In genomic region chr20:21230686-21231085, GRCh38 we compare ENCODE assay signal across 26 cellular contexts.
"Had no signal": no experiment of that assay in that cellular context is flagged by ENCODE, and none has a peak within 500 bp of the region (broad histone marks: within the 10 kb centered on the region; RNA-seq: fewer than 3 reads in every experiment).

No MANE protein-coding gene starts in this region.

- H3K27me3 ChIP-seq: ovary, right atrium auricular region, stomach, suprapubic skin, tibial artery, upper lobe of right lung had no signal

- H3K36me3 ChIP-seq: ovary had no signal

- H3K9me3 ChIP-seq: left ventricle myocardium inferior, mucosa of descending colon, ovary, right atrium auricular region, stomach, suprapubic skin, thoracic aorta, tibial artery, upper lobe of right lung had no signal

- H3K4me2 ChIP-seq: smooth muscle cell had no signal

- H3K4me1 ChIP-seq: right atrium auricular region, tibial artery had no signal

- H3K27ac ChIP-seq: left ventricle myocardium inferior, ovary, right atrium auricular region, stomach, suprapubic skin, thoracic aorta, tibial artery, upper lobe of right lung had no signal

- H3K4me3 ChIP-seq: left ventricle myocardium inferior, lung, mucosa of descending colon, ovary, right atrium auricular region, smooth muscle cell, stomach, suprapubic skin, thoracic aorta, tibial artery, upper lobe of right lung had no signal

- DNase-seq: hypothalamus; immature natural killer cell; kidney; left ventricle myocardium inferior; mesendoderm; midbrain; mucosa of descending colon; naive thymus-derived CD4-positive, alpha-beta T cell; ovary; stimulated activated CD4-positive, alpha-beta T cell treated with anti-CD3 and anti-CD28 coated beads, Interleukin-1b, Interleukin-23, amount 100 ng/mL, for 48 hours; stimulated activated CD4-positive, alpha-beta T cell treated with anti-CD3 and anti-CD28 coated beads, Interleukin-2, amount 100 ng/mL, for 48 hours; stimulated activated CD4-positive, alpha-beta T cell treated with anti-CD3 and anti-CD28 coated beads, Interleukin-4, amount 100 ng/mL, for 4 hours; stimulated activated CD8-positive, alpha-beta memory T cell treated with anti-CD3 and anti-CD28 coated beads, Interleukin-4, amount 100 ng/mL, for 48 hours; stimulated activated naive CD8-positive, alpha-beta T cell treated with anti-CD3 and anti-CD28 coated beads, Interleukin-15, Interleukin-2, amounts not matched to agents 100 U/mL and 50 U/mL, for 24 hours; stomach; tibial artery; trophoblast cell; upper lobe of right lung had no signal

- ATAC-seq: mucosa of descending colon; naive thymus-derived CD4-positive, alpha-beta T cell; natural killer cell treated with Interleukin-12 subunit alpha and Interleukin-12 subunit beta and Interleukin-15 and Interleukin-18, amount 100 ng/mL, for 72 hours; sciatic nerve; stimulated activated memory B cell treated with anti-CD40 and anti-IgM and Interleukin-4, amounts not matched to agents 10 μg/mL and 1 μg/mL and 100 μg/mL, for 72 hours; stimulated activated naive CD8-positive, alpha-beta T cell treated with anti-CD3 and anti-CD28 coated beads, Interleukin-15, Interleukin-2, amounts not matched to agents 100 U/mL and 50 U/mL, for 24 hours; upper lobe of right lung had no signal
